ENCODE assay signal across 1 cellular context in genomic region chrX:132214518-132214917, GRCh38.
TF ChIP-seq lines count a peak whose summit lies in the region.

No MANE protein-coding gene starts in this region.

TF ChIP-seq in SK-N-SH treated with all-trans-retinoic acid at 6 μM for 48 hours, 23 proteins besides CTCF, POLR2A, EP300 and RAD21 (continued from another document):
- TF ChIP-seq POU6F1 (CRISPR knock-in tag; IDR thresholded peaks at IDR 0.05; ENCODE audit: borderline replicate concordance, low read depth) = no peak
